1 cellular context compared by ENCODE assay signal in genomic region chr3:4504340-4505261, GRCh38.
TF ChIP-seq lines count a peak whose summit lies in the region.

No MANE protein-coding gene starts in this region.

TF ChIP-seq in H1, 55 proteins besides CTCF, POLR2A, EP300 and RAD21 (continued from another document):
- TF ChIP-seq CHD7 (IDR thresholded peaks at IDR 0.05; ENCODE audit: insufficient replicate concordance, low read length), result no peak
- TF ChIP-seq POLR2AphosphoS5 (IDR thresholded peaks at IDR 0.05; ENCODE audit: low read depth, low read length), result no peak
- no peak for TF ChIP-seq TEAD4 (IDR thresholded peaks at IDR 0.05; ENCODE audit: low read depth, low read length)
- TF ChIP-seq RNF2 (IDR thresholded peaks at IDR 0.05; ENCODE audit: borderline replicate concordance, low read depth, low read length, missing control alignments, poor library complexity, severe bottlenecking), result no peak
- no peak for TF ChIP-seq NANOG (IDR thresholded peaks at IDR 0.05; ENCODE audit: insufficient read depth, low read depth, low read length, poor library complexity, severe bottlenecking)
- no peak for TF ChIP-seq SUZ12 (IDR thresholded peaks at IDR 0.05; ENCODE audit: low read length)
- TF ChIP-seq CREB1 (IDR thresholded peaks at IDR 0.05), result no peak
- no peak for TF ChIP-seq CHD2 (IDR thresholded peaks at IDR 0.05; ENCODE audit: low read length)
- no peak for TF ChIP-seq CBX5 (IDR thresholded peaks at IDR 0.05; ENCODE audit: low read depth, low read length)
